11 cellular contexts compared by ENCODE assay signal in genomic region chr2:217067787-217068186, GRCh38.
"Had no signal": no experiment of that assay in that cellular context is flagged by ENCODE, and none has a peak within 500 bp of the region (broad histone marks: within the 10 kb centered on the region; RNA-seq: fewer than 3 reads in every experiment).

No MANE protein-coding gene starts in this region.

- ATAC-seq: GM23338, HCT116 had no signal

- H3K4me2 ChIP-seq: GM23338 had no signal

- H2AFZ ChIP-seq: GM23248, GM23338 had no signal

- H3K36me3 ChIP-seq: HAP-1 had no signal

- H3K9me3 ChIP-seq: HAP-1 had no signal

- H3K4me1 ChIP-seq: HAP-1 had no signal

- H3K4me3 ChIP-seq: GM23248, GM23338, HAP-1 had no signal

- H3K9ac ChIP-seq: GM23248 had no signal

- FAIRE-seq: H1, H54 had no signal

- H3K27ac ChIP-seq: GM23248 had no signal

- DNase-seq: GM23248, GOT3, H7, H9, HCEC 1CT, HFFc6 had no signal
